ENCODE assay signal across 8 cellular contexts in genomic region chr11:64776425-64776824, GRCh38. TPM values are rescaled to one million over a fixed set of nuclear protein-coding genes. Genes with fewer than 3 reads are reported as not detected.
DNase-seq lines count a peak whose midpoint lies in the region; ATAC-seq lines count a peak whose summit lies in the region.

No MANE protein-coding gene starts in this region.

- intact Hi-C loops in activated CD4-positive, alpha-beta T cell treated with anti-CD3 and anti-CD28 coated beads for 36 hours (cut with DNase I, micrococcal nuclease), result loop anchor here (2.0 to 10.0 kb wide), 8 partner anchors 14 to 1491 kb away; partner anchors contain the start of genes EHD1 (in 1 of the 2), FAM89B (in 1 of the 2), KAT5 (in 1 of the 2) and RAB1B (in 1 of the 2)

- POLR2A ChIA-PET in activated CD4-positive, alpha-beta T cell treated with anti-CD3 and anti-CD28 coated beads for 36 hours (lab: Charles Lee), result interaction anchor here (1.4 to 3.0 kb wide), 2 partner anchors 12 to 15 kb away, joined by 4 to 14 read pairs; no protein-coding TSS in a partner anchor
- POLR2A ChIA-PET in activated CD8-positive, alpha-beta T cell treated with anti-CD3 and anti-CD28 coated beads, Interleukin-2, amount 10 ng/mL, durations not matched to agents 7 days and 5 days (lab: Charles Lee), result interaction anchor here (0.7 to 4.0 kb wide), 4 partner anchors 13 to 35 kb away, joined by 3 to 27 read pairs (median 6); partner anchors contain the start of genes MEN1 and RASGRP2

- no peaks in the 10 kb centered on the region for H3K9me3 ChIP-seq in iPS-18a (ENCODE audit: control insufficient read depth, low read depth, low read length)

- H3K4me3 Mint-ChIP-seq in activated CD4-positive, alpha-beta T cell treated with anti-CD3 and anti-CD28 coated beads for 36 hours, result peak overlapping the region; percentile 97
- peak overlapping the region; percentile 89 for H3K4me3 Mint-ChIP-seq in activated CD8-positive, alpha-beta T cell treated with anti-CD3 and anti-CD28 coated beads, Interleukin-2, amount 10 ng/mL, durations not matched to agents 7 days and 5 days
- peak overlapping the region; percentile 93 to 94 for H3K4me3 Mint-ChIP-seq in stimulated activated naive B cell treated with anti-CD40 and anti-IgM and Interleukin-4, amounts not matched to agents 10 μg/mL and 1 μg/mL and 100 μg/mL, for 72 hours

- H3K27me3 Mint-ChIP-seq in activated CD4-positive, alpha-beta T cell treated with anti-CD3 and anti-CD28 coated beads for 36 hours, result no peaks in the 10 kb centered on the region
- H3K27me3 Mint-ChIP-seq in activated CD8-positive, alpha-beta T cell treated with anti-CD3 and anti-CD28 coated beads, Interleukin-2, amount 10 ng/mL, durations not matched to agents 7 days and 5 days (ENCODE audit: low read depth), result no peaks in the 10 kb centered on the region
- H3K27me3 Mint-ChIP-seq in stimulated activated naive B cell treated with anti-CD40 and anti-IgM and Interleukin-4, amounts not matched to agents 10 μg/mL and 1 μg/mL and 100 μg/mL, for 72 hours, result no peaks in the 10 kb centered on the region

- peaks cover 59% of the 10 kb centered on the region for H3K36me3 ChIP-seq in iPS-18a (ENCODE audit: control insufficient read depth, low read depth, low read length)

- H3K36me3 Mint-ChIP-seq in activated CD4-positive, alpha-beta T cell treated with anti-CD3 and anti-CD28 coated beads for 36 hours (ENCODE audit: low read depth), result peaks cover 64% of the 10 kb centered on the region
- H3K36me3 Mint-ChIP-seq in activated CD8-positive, alpha-beta T cell treated with anti-CD3 and anti-CD28 coated beads, Interleukin-2, amount 10 ng/mL, durations not matched to agents 7 days and 5 days (ENCODE audit: low read depth), result peaks cover 66% of the 10 kb centered on the region
- H3K36me3 Mint-ChIP-seq in stimulated activated naive B cell treated with anti-CD40 and anti-IgM and Interleukin-4, amounts not matched to agents 10 μg/mL and 1 μg/mL and 100 μg/mL, for 72 hours, result peaks cover 50 to 64% of the 10 kb centered on the region in 2 donors

- H3K27me3 ChIP-seq in iPS-18a (ENCODE audit: control insufficient read depth, insufficient read depth, low read length), result no peaks in the 10 kb centered on the region

- no peaks in the 10 kb centered on the region for H3K9me3 Mint-ChIP-seq in activated CD4-positive, alpha-beta T cell treated with anti-CD3 and anti-CD28 coated beads for 36 hours (ENCODE audit: low read depth)
- no peaks in the 10 kb centered on the region for H3K9me3 Mint-ChIP-seq in activated CD8-positive, alpha-beta T cell treated with anti-CD3 and anti-CD28 coated beads, Interleukin-2, amount 10 ng/mL, durations not matched to agents 7 days and 5 days (ENCODE audit: insufficient read depth)
- no peaks in the 10 kb centered on the region for H3K9me3 Mint-ChIP-seq in stimulated activated naive B cell treated with anti-CD40 and anti-IgM and Interleukin-4, amounts not matched to agents 10 μg/mL and 1 μg/mL and 100 μg/mL, for 72 hours

- H3K27ac ChIP-seq in iPS-18a (ENCODE audit: low read length), result no peak overlapping the region

- no peak overlapping the region for H3K9ac ChIP-seq in iPS-18a (ENCODE audit: low read length)

- peaks cover 78% of the 10 kb centered on the region for H3K4me1 Mint-ChIP-seq in activated CD4-positive, alpha-beta T cell treated with anti-CD3 and anti-CD28 coated beads for 36 hours
- peaks cover 78% of the 10 kb centered on the region for H3K4me1 Mint-ChIP-seq in activated CD8-positive, alpha-beta T cell treated with anti-CD3 and anti-CD28 coated beads, Interleukin-2, amount 10 ng/mL, durations not matched to agents 7 days and 5 days (ENCODE audit: low read depth)
- H3K4me1 Mint-ChIP-seq in stimulated activated naive B cell treated with anti-CD40 and anti-IgM and Interleukin-4, amounts not matched to agents 10 μg/mL and 1 μg/mL and 100 μg/mL, for 72 hours, result peaks cover 29 to 75% of the 10 kb centered on the region in 2 donors

- H3K4me3 ChIP-seq in iPS-18a (ENCODE audit: low read length), result peak overlapping the region; percentile 90

- ATAC-seq in activated CD4-positive, alpha-beta T cell treated with anti-CD3 and anti-CD28 coated beads for 36 hours, result no peak
- no peak for ATAC-seq in activated CD8-positive, alpha-beta T cell treated with anti-CD3 and anti-CD28 coated beads, Interleukin-2, amount 10 ng/mL, durations not matched to agents 7 days and 5 days
- no peak for ATAC-seq in stimulated activated naive B cell treated with anti-CD40 and anti-IgM and Interleukin-4, amounts not matched to agents 10 μg/mL and 1 μg/mL and 100 μg/mL, for 72 hours (replicated peaks)
- ATAC-seq in HG02938 (IDR thresholded peaks at IDR 0.05; ENCODE audit: unreplicated experiment), result no peak
- no peak for ATAC-seq in GM21447 (IDR thresholded peaks at IDR 0.05; ENCODE audit: unreplicated experiment)

- peak overlapping the region; percentile 71 for H3K27ac Mint-ChIP-seq in activated CD4-positive, alpha-beta T cell treated with anti-CD3 and anti-CD28 coated beads for 36 hours
- peak overlapping the region; percentile 90 for H3K27ac Mint-ChIP-seq in activated CD8-positive, alpha-beta T cell treated with anti-CD3 and anti-CD28 coated beads, Interleukin-2, amount 10 ng/mL, durations not matched to agents 7 days and 5 days
- H3K27ac Mint-ChIP-seq in stimulated activated naive B cell treated with anti-CD40 and anti-IgM and Interleukin-4, amounts not matched to agents 10 μg/mL and 1 μg/mL and 100 μg/mL, for 72 hours, result peak overlapping the region; percentile 92

- no peak for DNase-seq in activated CD4-positive, alpha-beta T cell treated with anti-CD3 and anti-CD28 coated beads for 36 hours
- DNase-seq in activated CD4-positive, alpha-beta T cell treated with anti-CD3 and anti-CD28 coated beads, Interleukin-2, amount 50 U/mL, for 48 hours, result no peak
- no peak for DNase-seq in activated CD8-positive, alpha-beta T cell treated with anti-CD3 and anti-CD28 coated beads, Interleukin-2, amount 10 ng/mL, durations not matched to agents 7 days and 5 days
- no peak for DNase-seq in stimulated activated naive B cell treated with anti-CD40 and anti-IgM and Interleukin-4, amounts not matched to agents 10 μg/mL and 1 μg/mL and 100 μg/mL, for 72 hours
- no peak for DNase-seq in C1 segment of cervical spinal cord (lab: John Stamatoyannopoulos, UW)

- CTCF ChIA-PET in activated CD4-positive, alpha-beta T cell treated with anti-CD3 and anti-CD28 coated beads for 36 hours (lab: Charles Lee), result interaction anchor here (1.1 to 4.1 kb wide), 3 partner anchors 11 to 32 kb away, joined by 3 to 38 read pairs (median 3); partner anchors contain the start of gene PYGM
- CTCF ChIA-PET in activated CD8-positive, alpha-beta T cell treated with anti-CD3 and anti-CD28 coated beads, Interleukin-2, amount 10 ng/mL, durations not matched to agents 7 days and 5 days (lab: Charles Lee), result interaction anchor here (2.7 to 12.2 kb wide), 3 partner anchors 8 to 31 kb away, joined by 20 to 149 read pairs (median 46); partner anchors contain the start of gene RASGRP2

- H3K4me1 ChIP-seq in iPS-18a (ENCODE audit: control insufficient read depth, low read depth, low read length), result peaks cover 5% of the 10 kb centered on the region

RNA-seq across cellular contexts. Expression of gene SF1, which starts 1.9 kb away (rescaled TPM):
- 100 to 1,000 TPM; 318 to 362 TPM for total RNA-seq in activated CD4-positive, alpha-beta T cell treated with anti-CD3 and anti-CD28 coated beads for 36 hours
- 100 to 1,000 TPM; 421 to 423 TPM for total RNA-seq in activated CD8-positive, alpha-beta T cell treated with anti-CD3 and anti-CD28 coated beads, Interleukin-2, amount 10 ng/mL, durations not matched to agents 7 days and 5 days

RNA-seq across cellular contexts. Expression of gene PYGM, which starts 16.7 kb away (rescaled TPM):
- total RNA-seq in activated CD4-positive, alpha-beta T cell treated with anti-CD3 and anti-CD28 coated beads for 36 hours, result 1 to 10 TPM in 1 of 2 experiments, under 1 TPM in 1; 0.87 to 1.5 TPM
- 1 to 10 TPM; 2.9 to 4.7 TPM for total RNA-seq in activated CD8-positive, alpha-beta T cell treated with anti-CD3 and anti-CD28 coated beads, Interleukin-2, amount 10 ng/mL, durations not matched to agents 7 days and 5 days

RNA-seq across cellular contexts. Expression of gene MAP4K2, which starts 26.6 kb away (rescaled TPM):
- 10 to 100 TPM; 54.0 to 57.3 TPM for total RNA-seq in activated CD4-positive, alpha-beta T cell treated with anti-CD3 and anti-CD28 coated beads for 36 hours
- 10 to 100 TPM; 84.2 to 90.2 TPM for total RNA-seq in activated CD8-positive, alpha-beta T cell treated with anti-CD3 and anti-CD28 coated beads, Interleukin-2, amount 10 ng/mL, durations not matched to agents 7 days and 5 days

RNA-seq across cellular contexts. Expression of gene RASGRP2, which starts 32.5 kb away (rescaled TPM):
- total RNA-seq in activated CD4-positive, alpha-beta T cell treated with anti-CD3 and anti-CD28 coated beads for 36 hours, result 1 to 10 TPM; 5.6 to 5.9 TPM
- total RNA-seq in activated CD8-positive, alpha-beta T cell treated with anti-CD3 and anti-CD28 coated beads, Interleukin-2, amount 10 ng/mL, durations not matched to agents 7 days and 5 days, result 100 to 1,000 TPM; 101 to 115 TPM

RNA-seq across cellular contexts. Expression of gene MEN1, which starts 33.9 kb away (rescaled TPM):
- 10 to 100 TPM; 34.8 to 38.5 TPM for total RNA-seq in activated CD4-positive, alpha-beta T cell treated with anti-CD3 and anti-CD28 coated beads for 36 hours
- 10 to 100 TPM; 32.9 to 34.0 TPM for total RNA-seq in activated CD8-positive, alpha-beta T cell treated with anti-CD3 and anti-CD28 coated beads, Interleukin-2, amount 10 ng/mL, durations not matched to agents 7 days and 5 days
